ENCODE assay signal across 8 cellular contexts in genomic region chr20:49279677-49280462, GRCh38. TPM values are rescaled to one million over a fixed set of nuclear protein-coding genes. Genes with fewer than 3 reads are reported as not detected.
A peak's percentile ranks its signal among the peaks of the same experiment; 100 is the strongest.
DNase-seq lines count a peak whose midpoint lies in the region; ATAC-seq and TF ChIP-seq lines count a peak whose summit lies in the region.

No MANE protein-coding gene starts in this region.

- H3K79me2 ChIP-seq in GM23248 (ENCODE audit: insufficient read depth), result peaks cover 94% of the 10 kb centered on the region

- ATAC-seq in RWPE2 (ENCODE audit: low read depth) (no peak), HG02763 (IDR thresholded peaks at IDR 0.05; ENCODE audit: unreplicated experiment) (no peak), mucosa of descending colon (no peak)

- no peaks in the 10 kb centered on the region for H3K27me3 ChIP-seq in GM23248 (replicated peaks; ENCODE audit: insufficient read depth)
- H3K27me3 ChIP-seq in RWPE2 (ENCODE audit: insufficient read depth, poor library complexity, severe bottlenecking), result no peaks in the 10 kb centered on the region
- no peaks in the 10 kb centered on the region for H3K27me3 ChIP-seq in esophagus (ENCODE audit: control insufficient read depth in 1 of 2, insufficient read depth in 2 of 2, low read length in 2 of 2)

- H3K4me2 ChIP-seq in GM23248 (ENCODE audit: unreplicated experiment), result peak overlapping the region; percentile 88

- H3K36me3 ChIP-seq in GM23248 (ENCODE audit: low read depth) (peaks cover 58% of the 10 kb centered on the region), RWPE2 (ENCODE audit: low read depth) (peaks cover 76% of the 10 kb centered on the region), esophagus (ENCODE audit: control insufficient read depth in 2 of 2, insufficient read depth in 2 of 2, low read length in 1 of 2) (peaks cover 22 to 23% of the 10 kb centered on the region in 2 donors), mucosa of descending colon (ENCODE audit: low read depth) (peaks cover 43% of the 10 kb centered on the region)

- peak overlapping the region; percentile 87 for H3K27ac ChIP-seq in GM23248
- H3K27ac ChIP-seq in RWPE2 (ENCODE audit: poor library complexity, severe bottlenecking), result peak overlapping the region; percentile 87
- peak overlapping the region; percentile 14 to 54 for H3K27ac ChIP-seq in esophagus (ENCODE audit: low read depth in 2 of 2, low read length in 1 of 2)

- no peaks in the 10 kb centered on the region for H3K9me3 ChIP-seq in GM23248 (ENCODE audit: low read depth)
- H3K9me3 ChIP-seq in RWPE2 (ENCODE audit: severe bottlenecking), result peaks cover 11% of the 10 kb centered on the region
- H3K9me3 ChIP-seq in esophagus (ENCODE audit: control insufficient read depth in 2 of 2, insufficient read depth in 1 of 2, low read depth in 1 of 2, low read length in 1 of 2), result peaks cover 2 to 4% of the 10 kb centered on the region in 2 donors
- H3K9me3 ChIP-seq in mucosa of descending colon, result peaks cover 51% of the 10 kb centered on the region

- peaks cover 68% of the 10 kb centered on the region for H3F3A ChIP-seq in GM23248 (ENCODE audit: insufficient read depth)

- TF ChIP-seq CTCF in RWPE2 (IDR thresholded peaks at IDR 0.05; ENCODE audit: poor library complexity, severe bottlenecking) (no peak), retinal pigment epithelial cell (conservative IDR thresholded peaks at IDR 0.05; ENCODE audit: low read depth, low read length) (no peak), mucosa of descending colon (IDR thresholded peaks at IDR 0.05) (no peak)

- WGBS in GM23248 (ENCODE audit: low coverage in 1 of 2, low lambda C conversion rate in 2 of 2, missing lambda C conversion rate in 2 of 2), 2 experiments, result 52 to 58% methylated on average over 7 of the region's 7 CpGs
- 37 to 44% methylated on average over 7 of the region's 7 CpGs for WGBS in esophagus, 2 donors

- intact Hi-C loops in mucosa of descending colon (cut with DNase I, micrococcal nuclease), result no loop called here

- peak overlapping the region; percentile 96 for H3K4me3 ChIP-seq in GM23248
- H3K4me3 ChIP-seq in RWPE2 (ENCODE audit: severe bottlenecking), result peak overlapping the region; percentile 72
- peak overlapping the region; percentile 11 to 100 for H3K4me3 ChIP-seq in esophagus (ENCODE audit: low read depth in 1 of 2, low read length in 2 of 2)
- H3K4me3 ChIP-seq in retinal pigment epithelial cell (ENCODE audit: low read length), result peak overlapping the region; percentile 100
- no peak overlapping the region for H3K4me3 ChIP-seq in mucosa of descending colon

- H3K9me2 ChIP-seq in GM23248 (ENCODE audit: insufficient read depth), result no peaks in the 10 kb centered on the region

- no peak overlapping the region for H2AFZ ChIP-seq in GM23248

- DNase-seq in GM23248 (peak; percentile 26), RWPE2 (ENCODE audit: low spot score) (no peak), retinal pigment epithelial cell (ENCODE audit: low read depth) (no peak), NCI-H146 treated with DMSO at 0.1 percent for 48 hours (lab: John Stamatoyannopoulos, UW; ENCODE audit: unreplicated experiment) (no peak), mucosa of descending colon (no peak)
- no peak for DNase-seq in stimulated activated CD8-positive, alpha-beta memory T cell treated with anti-CD3 and anti-CD28 coated beads, Interleukin-4, amount 100 ng/mL, for 48 hours

- in situ Hi-C loops in GM23248 (cut with MboI), result no loop called here

- H3K9ac ChIP-seq in GM23248, result peak overlapping the region; percentile 98

- peaks cover 43% of the 10 kb centered on the region for H3K4me1 ChIP-seq in GM23248 (ENCODE audit: insufficient read depth)
- H3K4me1 ChIP-seq in RWPE2 (ENCODE audit: insufficient read depth, poor library complexity, severe bottlenecking), result peaks cover 61% of the 10 kb centered on the region
- peaks cover 0 to 4% of the 10 kb centered on the region in 2 donors for H3K4me1 ChIP-seq in esophagus (ENCODE audit: control insufficient read depth in 2 of 2, insufficient read depth in 2 of 2, low read length in 1 of 2)
- peaks cover 25% of the 10 kb centered on the region for H3K4me1 ChIP-seq in mucosa of descending colon (ENCODE audit: low read depth)

- peaks cover 49% of the 10 kb centered on the region for H4K20me1 ChIP-seq in GM23248 (ENCODE audit: insufficient read depth)

RNA-seq across cellular contexts. Expression of gene ZNFX1, which starts 2.0 kb away (rescaled TPM):
- total RNA-seq in GM23248 (2014; rRNA removed; shearing (Covaris generic)), result 46.5 and 50.7 TPM in 2 replicates
- polyA plus RNA-seq in GM23248 (2016; fragmentation: Nextera tagmentation; extraction: Ambion mirVana), result 47.3 and 49.2 TPM in 2 replicates
- polyA plus RNA-seq in esophagus, result 1 to 10 TPM; 4.4 to 5.2 TPM
- total RNA-seq in mucosa of descending colon, result 10 to 100 TPM; 33.6 to 36.4 (median 35.5) TPM

Comparison
In these comparisons a context has a peak if more than half of its experiments do, and no peak if none do; other contexts are left out.
1. H3K27ac ChIP-seq: peak in every context shown above with its lines; median percentile 87 in GM23248; 87 in RWPE2; 34 in esophagus.